In the genomic region with DNA sequence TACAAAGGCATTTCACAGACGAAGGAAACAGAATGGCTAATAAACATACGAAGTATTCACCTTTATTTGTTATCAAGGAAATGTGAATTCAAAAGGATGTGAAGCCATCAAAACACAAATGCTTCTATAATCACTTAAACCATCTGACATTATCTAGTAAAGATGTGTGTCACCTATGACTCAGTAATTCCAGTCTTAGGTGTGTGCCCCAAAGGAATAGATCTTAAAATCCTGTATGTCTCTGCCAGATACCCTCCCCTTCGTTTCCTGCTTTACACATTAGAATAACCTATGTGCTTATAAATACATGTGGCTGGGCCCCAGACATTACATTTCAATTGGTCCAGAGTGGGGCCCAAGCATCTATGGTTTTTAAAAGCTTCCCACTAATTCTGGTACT, we compare ENCODE assay signal across 12 cellular contexts. TPM values are rescaled to one million over a fixed set of nuclear protein-coding genes. Genes with fewer than 3 reads are reported as not detected.
DNase-seq lines count a peak whose midpoint lies in the region; ATAC-seq and TF ChIP-seq lines count a peak whose summit lies in the region.
"Had no signal": no experiment of that assay in that cellular context is flagged by ENCODE, and none has a peak within 500 bp of the region (broad histone marks: within the 10 kb centered on the region; RNA-seq: fewer than 3 reads in every experiment).

No MANE protein-coding gene starts in this region.

- TSS peak; percentile 25 for BruUV-seq in PC-3 (replicated peaks; lab: Mats Ljungman, UMichigan)

- H3K79me2 ChIP-seq in PC-3 (ENCODE audit: low read length) = no peaks in the 10 kb centered on the region

- intact Hi-C loops in heart left ventricle (cut with DNase I) = loop anchor here in 2 of 10 donors (5.0 kb wide), 1 partner anchor 40 kb away; a partner anchor contains a TSS
- intact Hi-C loops in PC-3 (cut with micrococcal nuclease) = loop anchor here (1.0 kb wide), 2 partner anchors 14 to 41 kb away; a partner anchor contains a TSS

- H3K4me1 Mint-ChIP-seq in type B pancreatic cell (ENCODE audit: unreplicated experiment) = no peaks in the 10 kb centered on the region

- 64 to 70% (median 67%) methylated on average over 3 of the region's 3 CpGs for WGBS in heart left ventricle, 4 donors

- peaks cover 0 to 5% (median 0%) of the 10 kb centered on the region in 12 donors for H3K9me3 ChIP-seq in heart left ventricle
- H3K9me3 ChIP-seq in right atrium auricular region = no peaks in the 10 kb centered on the region
- no peaks in the 10 kb centered on the region for H3K9me3 ChIP-seq in PC-3 (ENCODE audit: low read length)
- H3K9me3 ChIP-seq: uterus had no signal

- H3K4me3 ChIP-seq in heart left ventricle (no peak overlapping the region), right atrium auricular region (no peak overlapping the region), PC-3 (ENCODE audit: low read length) (no peak overlapping the region)
- H3K4me3 ChIP-seq: cardiac muscle cell, uterus had no signal

- H3K9me2 ChIP-seq in PC-3 (replicated peaks; ENCODE audit: low read length) = no peaks in the 10 kb centered on the region

- no peak overlapping the region for H2AFZ ChIP-seq in PC-3 (ENCODE audit: low read length)

- peak overlapping the region in 2 of 12 donors; percentile 12 to 36 for H3K27ac ChIP-seq in heart left ventricle
- H3K27ac ChIP-seq in right atrium auricular region = no peak overlapping the region
- H3K27ac ChIP-seq in PC-3 (ENCODE audit: low read length) = peak overlapping the region; percentile 25
- H3K27ac ChIP-seq: cardiac muscle cell, uterus had no signal

- no peaks in the 10 kb centered on the region for H3K9me3 Mint-ChIP-seq in type B pancreatic cell

- peaks cover 4% of the 10 kb centered on the region for H3F3A ChIP-seq in PC-3 (ENCODE audit: low read length, unreplicated experiment)

- ATAC-seq in heart left ventricle (peak in 3 of 4 donors; percentile 24 to 53 (median 53)), PC-3 (peak; percentile 97)
- ATAC-seq: sciatic nerve had no signal

- peaks cover 6% of the 10 kb centered on the region for H3K36me3 Mint-ChIP-seq in type B pancreatic cell

- no peaks in the 10 kb centered on the region for H4K20me1 ChIP-seq in PC-3 (ENCODE audit: low read length)

- no peak overlapping the region for H3K4me3 Mint-ChIP-seq in type B pancreatic cell

- TF ChIP-seq POLR2A in heart left ventricle (IDR thresholded peaks at IDR 0.05) = no peak

- POLR2A ChIA-PET in PC-3 (lab: Charles Lee; ENCODE audit: unreplicated experiment) = interaction anchor here (0.6 kb wide), 3 partner anchors 42 to 480 kb away, joined by 4 to 8 read pairs (median 7); a partner anchor contains a TSS

- CTCF ChIA-PET in PC-3 (lab: Charles Lee) = no interaction called here

- peaks cover 0 to 48% (median 32%) of the 10 kb centered on the region in 9 donors for H3K36me3 ChIP-seq in heart left ventricle
- peaks cover 38% of the 10 kb centered on the region for H3K36me3 ChIP-seq in right atrium auricular region
- peaks cover 5% of the 10 kb centered on the region; the same call in 1 of the 2 replicates for H3K36me3 ChIP-seq in PC-3 (ENCODE audit: low read depth, low read length)
- H3K36me3 ChIP-seq: uterus had no signal

- TF ChIP-seq CTCF in heart left ventricle (IDR thresholded peaks at IDR 0.05) (no peak), right atrium auricular region (IDR thresholded peaks at IDR 0.05) (no peak), PC-3 (conservative IDR thresholded peaks at IDR 0.05; ENCODE audit: low read depth, low read length) (no peak), type B pancreatic cell (conservative IDR thresholded peaks at IDR 0.05) (no peak)

- H3K9ac ChIP-seq in PC-3 (ENCODE audit: low read length) = no peak overlapping the region

- H3K27me3 ChIP-seq in heart left ventricle (no peaks in the 10 kb centered on the region), right atrium auricular region (no peaks in the 10 kb centered on the region), PC-3 (ENCODE audit: low read length) (no peaks in the 10 kb centered on the region)
- H3K27me3 ChIP-seq: cardiac muscle cell, uterus had no signal

- H3K27me3 Mint-ChIP-seq in type B pancreatic cell = no peaks in the 10 kb centered on the region

- H3K4me2 ChIP-seq in PC-3 (ENCODE audit: low read length) = peak overlapping the region; percentile 42

- no peak for DNase-seq in heart left ventricle
- no peak for DNase-seq in right atrium auricular region (ENCODE audit: low spot score)
- DNase-seq in PC-3 = peak; percentile 97
- DNase-seq in dermis blood vessel endothelial cell = peak; percentile 69
- no peak for DNase-seq in type B pancreatic cell (ENCODE audit: extremely low spot score, unreplicated experiment)
- DNase-seq in stimulated activated naive CD4-positive, alpha-beta T cell (lab: John Stamatoyannopoulos, UW) = no peak
- DNase-seq in NCI-H2107 (lab: John Stamatoyannopoulos, UW) = no peak
- no peak for DNase-seq in DMS53 (lab: John Stamatoyannopoulos, UW)
- DNase-seq: NCI-H187 treated with DMSO at 0.1 percent for 48 hours, uterus had no signal

- peaks cover 0 to 11% (median 0%) of the 10 kb centered on the region in 12 donors for H3K4me1 ChIP-seq in heart left ventricle
- no peaks in the 10 kb centered on the region for H3K4me1 ChIP-seq in right atrium auricular region
- peaks cover 17% of the 10 kb centered on the region for H3K4me1 ChIP-seq in PC-3 (ENCODE audit: insufficient read depth, low read length)
- H3K4me1 ChIP-seq: uterus had no signal

- H3K27ac Mint-ChIP-seq in type B pancreatic cell = peak overlapping the region; percentile 46

RNA-seq across cellular contexts. Expression of a gene that starts 41.7 kb away (rescaled TPM):
- total RNA-seq in heart left ventricle (1 to 10 TPM; 2.3 to 6.3 (median 2.5) TPM), right atrium auricular region (1 to 10 TPM; 1.6 to 1.8 TPM), PC-3 (2014; rRNA removed) (14.8 and 19.1 TPM in 2 replicates), dermis blood vessel endothelial cell (9.8 and 11.9 TPM in 2 replicates), type B pancreatic cell (ENCODE audit: low replicate concordance) (6.7 and 16.8 TPM in 2 replicates)
- 1 to 10 TPM; 1.4 to 1.6 TPM for polyA plus RNA-seq in heart left ventricle

RNA-seq across cellular contexts. Expression of a gene that starts 53.6 kb away (rescaled TPM):
- total RNA-seq in heart left ventricle (10 to 100 TPM; 15.2 to 27.7 (median 21.4) TPM), right atrium auricular region (10 to 100 TPM; 18.0 to 18.4 TPM), PC-3 (2014; rRNA removed) (23.7 and 37.4 TPM in 2 replicates), dermis blood vessel endothelial cell (52.8 and 72.5 TPM in 2 replicates), type B pancreatic cell (ENCODE audit: low replicate concordance) (25.6 and 29.0 TPM in 2 replicates)
- 10 to 100 TPM; 11.0 to 21.7 TPM for polyA plus RNA-seq in heart left ventricle

Comparison
In these comparisons a context has a peak if more than half of its experiments do, and no peak if none do; other contexts are left out.
1. DNase-seq: peak in PC-3 (single experiment) and dermis blood vessel endothelial cell (single experiment); none in heart left ventricle (0 of 5), right atrium auricular region (single experiment), type B pancreatic cell (single experiment), stimulated activated naive CD4-positive, alpha-beta T cell (0 of 6), NCI-H2107 (single experiment) and DMS53 (single experiment).